3 cellular contexts compared by ENCODE assay signal in genomic region chr12:108690191-108690518, GRCh38.
TF ChIP-seq lines count a peak whose summit lies in the region.

No MANE protein-coding gene starts in this region.

TF ChIP-seq in SK-N-SH, 30 proteins besides CTCF, POLR2A, EP300 and RAD21:
- TF ChIP-seq GABPA (IDR thresholded peaks at IDR 0.05; ENCODE audit: low read depth) = no peak
- TF ChIP-seq SMC3 (IDR thresholded peaks at IDR 0.05; ENCODE audit: low read depth, low read length) = no peak

TF ChIP-seq in SK-N-SH treated with all-trans-retinoic acid at 6 μM for 48 hours, 23 proteins besides CTCF, POLR2A, EP300 and RAD21:
- TF ChIP-seq CREB5 (CRISPR knock-in tag; IDR thresholded peaks at IDR 0.05; ENCODE audit: low read depth) = no peak
- TF ChIP-seq RARB (CRISPR knock-in tag; IDR thresholded peaks at IDR 0.05) = no peak
- TF ChIP-seq ZNF8 (CRISPR knock-in tag; IDR thresholded peaks at IDR 0.05) = no peak
- TF ChIP-seq SNAI2 (CRISPR knock-in tag; IDR thresholded peaks at IDR 0.05) = no peak
- TF ChIP-seq CSDC2 (CRISPR knock-in tag; IDR thresholded peaks at IDR 0.05) = no peak
- no peak for TF ChIP-seq ZC3H10 (CRISPR knock-in tag; IDR thresholded peaks at IDR 0.05)
- no peak for TF ChIP-seq CSRNP3 (CRISPR knock-in tag; IDR thresholded peaks at IDR 0.05)
- no peak for TF ChIP-seq ZFP3 (CRISPR knock-in tag; IDR thresholded peaks at IDR 0.05)
- no peak for TF ChIP-seq PPARA (CRISPR knock-in tag; IDR thresholded peaks at IDR 0.05; ENCODE audit: borderline replicate concordance)
- TF ChIP-seq GLIS3 (CRISPR knock-in tag; IDR thresholded peaks at IDR 0.05) = no peak
- no peak for TF ChIP-seq ARNTL (CRISPR knock-in tag; IDR thresholded peaks at IDR 0.05; ENCODE audit: borderline replicate concordance, low read depth)
- no peak for TF ChIP-seq TCF4 (CRISPR knock-in tag; IDR thresholded peaks at IDR 0.05; ENCODE audit: borderline replicate concordance)
- TF ChIP-seq TSHZ2 (CRISPR knock-in tag; IDR thresholded peaks at IDR 0.05) = no peak
- TF ChIP-seq PATZ1 (CRISPR knock-in tag; IDR thresholded peaks at IDR 0.05; ENCODE audit: borderline replicate concordance) = no peak
- TF ChIP-seq POU6F1 (CRISPR knock-in tag; IDR thresholded peaks at IDR 0.05; ENCODE audit: borderline replicate concordance, low read depth) = no peak
- TF ChIP-seq BACH2 (CRISPR knock-in tag; IDR thresholded peaks at IDR 0.05; ENCODE audit: borderline replicate concordance) = no peak
- TF ChIP-seq ISL1 (CRISPR knock-in tag; IDR thresholded peaks at IDR 0.05) = no peak

TF ChIP-seq in HepG2, 621 proteins besides CTCF, POLR2A, EP300 and RAD21:
- TF ChIP-seq ZNF713 (CRISPR knock-in tag; IDR thresholded peaks at IDR 0.05) = no peak
- TF ChIP-seq RBFOX2 (IDR thresholded peaks at IDR 0.05; ENCODE audit: low read depth, low read length) = 0 out of 2 replicates have a peak, but pooled peaks have one; percentile 29
